Comparison of ENCODE assay signal across 21 cellular contexts in the genomic region with DNA sequence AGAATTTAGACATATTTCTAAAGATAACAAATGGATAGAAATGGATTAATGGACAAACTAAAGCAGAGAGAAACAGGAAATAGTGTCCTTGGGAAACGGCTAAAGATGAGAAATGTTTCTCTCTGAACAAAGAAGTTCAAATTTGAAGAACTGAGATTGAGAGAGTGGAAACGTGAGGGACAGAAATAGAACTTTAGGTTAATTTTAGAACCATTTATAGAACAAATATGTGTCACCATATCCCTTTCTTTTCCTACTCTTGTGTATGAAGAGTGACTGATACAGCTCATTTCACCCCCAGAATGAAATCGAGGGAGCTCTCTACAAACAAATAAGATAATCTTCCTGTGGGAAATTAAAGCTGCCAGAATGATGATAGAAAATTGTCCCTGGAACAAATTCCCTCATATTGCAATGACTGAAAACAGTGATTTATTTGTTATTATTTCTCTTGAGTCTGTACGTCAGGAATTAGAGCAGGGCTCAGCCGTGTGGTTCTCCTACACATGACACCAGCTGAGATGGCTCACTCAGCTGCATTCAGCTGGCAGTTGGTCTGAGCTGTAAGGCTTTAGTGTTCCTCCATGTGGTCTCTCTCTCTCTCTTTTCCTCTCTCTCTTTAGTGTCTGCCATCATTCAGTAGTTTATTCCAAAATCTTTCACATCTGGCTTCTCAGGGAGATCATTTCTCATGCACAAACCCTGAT. TPM values are rescaled to one million over a fixed set of nuclear protein-coding genes. Genes with fewer than 3 reads are reported as not detected.
DNase-seq lines count a peak whose midpoint lies in the region; ATAC-seq, FAIRE-seq and TF ChIP-seq lines count a peak whose summit lies in the region.
"Had no signal": no experiment of that assay in that cellular context is flagged by ENCODE, and none has a peak within 500 bp of the region (broad histone marks: within the 10 kb centered on the region; RNA-seq: fewer than 3 reads in every experiment).

No MANE protein-coding gene starts in this region.

- no peaks in the 10 kb centered on the region; a peak in 1 of 7 replicates for H3K4me1 ChIP-seq in H1 (replicated peaks in 1 of 4; ENCODE audit: control insufficient read depth in 3 of 4, insufficient read depth in 4 of 4, low read length in 3 of 4)
- H3K4me1 ChIP-seq: psoas muscle, suprapubic skin had no signal

- no peak overlapping the region for H2BK5ac ChIP-seq in H1 (ENCODE audit: low read depth, low read length)

- H3K9me3 ChIP-seq in H1 (ENCODE audit: insufficient read depth in 2 of 2, low read depth in 1 of 2, low read length in 1 of 2) = 0 out of 4 replicates have a peak, but pooled peaks cover 0 to 3% of the 10 kb centered on the region in 2 experiments
- H3K9me3 ChIP-seq: psoas muscle, suprapubic skin had no signal

- no peak for FAIRE-seq in H1 (lab: Jason Lieb, UNC)

- H3K36me3 ChIP-seq in H1 (ENCODE audit: control insufficient read depth in 2 of 4, insufficient read depth in 4 of 4, low read length in 3 of 4) = no peaks in the 10 kb centered on the region
- H3K36me3 ChIP-seq: cardiac muscle cell, suprapubic skin had no signal

- TF ChIP-seq CTCF in H1 (IDR thresholded peaks at IDR 0.05; ENCODE audit: control extremely low read depth in 1 of 3, insufficient read depth in 1 of 3, low read depth in 1 of 3, low read length in 3 of 3) = no peak

- H3K18ac ChIP-seq in H1 (ENCODE audit: extremely low read depth, low read length) = no peak overlapping the region

- H2BK20ac ChIP-seq in H1 (ENCODE audit: low read length) = no peak overlapping the region

- H3K14ac ChIP-seq in H1 (ENCODE audit: insufficient read length) = no peak overlapping the region

- H3K23me2 ChIP-seq in H1 (ENCODE audit: low read depth, low read length) = no peaks in the 10 kb centered on the region

- ATAC-seq in GM18867 (IDR thresholded peaks at IDR 0.05; ENCODE audit: unreplicated experiment) (peak; percentile 52), GM21717 (IDR thresholded peaks at IDR 0.05; ENCODE audit: unreplicated experiment) (peak; percentile 71), HG03095 (IDR thresholded peaks at IDR 0.05; ENCODE audit: unreplicated experiment) (peak; percentile 67)
- ATAC-seq: psoas muscle had no signal

- H2BK120ac ChIP-seq in H1 (replicated peaks; ENCODE audit: low read depth, low read length) = no peak overlapping the region

- no peak overlapping the region for H3K4me2 ChIP-seq in H1 (ENCODE audit: insufficient read depth in 1 of 2, low read depth in 2 of 2, low read length in 2 of 2)
- H3K4me2 ChIP-seq: smooth muscle cell had no signal

- no peaks in the 10 kb centered on the region for H3K79me1 ChIP-seq in H1 (ENCODE audit: low read depth, low read length)

- 92% methylated on average over 5 of the region's 5 CpGs; no CpG with 5 or more reads in 1 of the 2 experiments for WGBS in H1 (ENCODE audit: extremely low coverage in 1 of 2, insufficient coverage in 1 of 2, insufficient read length in 1 of 2, insufficient replicate concordance in 2 of 2, low coverage in 1 of 2, low lambda C conversion rate in 2 of 2, missing lambda C conversion rate in 1 of 2), 2 experiments

- CTCF ChIA-PET in H1 (lab: Charles Lee; ENCODE audit: partially characterized antibody) = no interaction called here

- H4K8ac ChIP-seq in H1 (ENCODE audit: extremely low read depth, insufficient read depth, low read length) = no peak overlapping the region

- H2BK12ac ChIP-seq in H1 (ENCODE audit: low read depth, low read length) = no peak overlapping the region

- no peak for TF ChIP-seq EP300 in H1 (IDR thresholded peaks at IDR 0.05; ENCODE audit: borderline replicate concordance in 1 of 2, low read depth in 2 of 2, low read length in 2 of 2)

- POLR2A ChIA-PET in H1 (lab: Charles Lee; ENCODE audit: partially characterized antibody) = no interaction called here

- no peak overlapping the region for H4K5ac ChIP-seq in H1 (ENCODE audit: insufficient read length, low read depth, low read length)

- no peak overlapping the region for H2AK5ac ChIP-seq in H1 (ENCODE audit: low read depth, low read length)

- no peak overlapping the region for H4K91ac ChIP-seq in H1 (replicated peaks; ENCODE audit: insufficient read length, low read length)

- no peak for TF ChIP-seq POLR2A in H1 (IDR thresholded peaks at IDR 0.05; ENCODE audit: control extremely low read depth in 1 of 2, low read depth in 2 of 2, low read length in 2 of 2)

- H3K4ac ChIP-seq in H1 (replicated peaks; ENCODE audit: insufficient read length, low read depth, low read length) = no peak overlapping the region

- H3K56ac ChIP-seq in H1 (replicated peaks; ENCODE audit: insufficient read length, low read depth, low read length) = no peak overlapping the region

- H3K27me3 ChIP-seq in H1 (replicated peaks in 1 of 4; ENCODE audit: control insufficient read depth in 3 of 4, extremely low read depth in 1 of 4, insufficient read depth in 3 of 4, low read length in 3 of 4) = no peaks in the 10 kb centered on the region
- H3K27me3 ChIP-seq: cardiac muscle cell, suprapubic skin had no signal

- no peak overlapping the region for H3K4me3 ChIP-seq in H1 (ENCODE audit: extremely low read depth in 1 of 4, insufficient read depth in 2 of 4, low read depth in 3 of 4, low read length in 4 of 4)
- H3K4me3 ChIP-seq: cardiac muscle cell, psoas muscle, smooth muscle cell, suprapubic skin had no signal

- no peak overlapping the region for H3K9ac ChIP-seq in H1 (replicated peaks in 1 of 4; ENCODE audit: extremely low read depth in 1 of 4, low read depth in 3 of 4, low read length in 3 of 4)

- H3K23ac ChIP-seq in H1 (ENCODE audit: insufficient read length) = no peak overlapping the region

- no peak for DNase-seq in H1 (ENCODE audit: low read depth in 1 of 2, low spot score in 2 of 2)
- DNase-seq in activated T-cell treated with anti-CD3 and anti-CD28 coated beads, Interleukin-2, amount 50 U/mL, for 1 hour = no peak
- no peak for DNase-seq in NCI-H146 treated with DMSO at 0.1 percent for 48 hours (lab: John Stamatoyannopoulos, UW; ENCODE audit: unreplicated experiment)
- no peak for DNase-seq in NCI-H226
- DNase-seq in AG08395 (ENCODE audit: low spot score) = no peak
- DNase-seq: activated CD4-positive, alpha-beta T cell treated with anti-CD3 and anti-CD28 coated beads for 4 hours; activated CD8-positive, alpha-beta memory T cell treated with anti-CD3 and anti-CD28 coated beads, Interleukin-2, amount 50 U/mL, for 4 hours; activated effector memory CD4-positive, alpha-beta T cell treated with anti-CD3 and anti-CD28 coated beads, Interleukin-2, amount 50 U/mL, for 16 hours; COR-L47; erythroblast; NCI-H1417; psoas muscle; RPMI8226 had no signal

- no peaks in the 10 kb centered on the region for H4K20me1 ChIP-seq in H1 (replicated peaks in 1 of 2; ENCODE audit: control insufficient read depth in 1 of 2, insufficient read depth in 2 of 2, low read length in 2 of 2)

- no peak overlapping the region for H3K27ac ChIP-seq in H1 (ENCODE audit: low read depth, low read length)
- H3K27ac ChIP-seq: cardiac muscle cell, psoas muscle, suprapubic skin had no signal

- no peak for TF ChIP-seq RAD21 in H1 (IDR thresholded peaks at IDR 0.05 in 1 of 2, conservative IDR thresholded peaks at IDR 0.05 in 1 of 2; ENCODE audit: low read depth in 2 of 2, low read length in 2 of 2)

- no peak overlapping the region for H2BK15ac ChIP-seq in H1 (ENCODE audit: low read length)

- peak overlapping the region; percentile 70; the same call in 1 of the 2 replicates for H2AFZ ChIP-seq in H1 (ENCODE audit: low read length)

- H3K79me2 ChIP-seq in H1 (ENCODE audit: control insufficient read depth in 1 of 2, insufficient read depth in 2 of 2, low read length in 2 of 2) = no peaks in the 10 kb centered on the region

TF ChIP-seq in H1, 55 proteins besides CTCF, POLR2A, EP300 and RAD21:
- TF ChIP-seq MAFK (IDR thresholded peaks at IDR 0.05; ENCODE audit: low read depth, low read length) (no peak), EZH2 (IDR thresholded peaks at IDR 0.05; ENCODE audit: low read depth, low read length, severe bottlenecking) (no peak), SP4 (IDR thresholded peaks at IDR 0.05; ENCODE audit: low read length) (no peak), RNF2 (IDR thresholded peaks at IDR 0.05; ENCODE audit: borderline replicate concordance, low read depth, low read length, missing control alignments, poor library complexity, severe bottlenecking) (no peak), ASH2L (IDR thresholded peaks at IDR 0.05; ENCODE audit: low read length) (no peak), CREB1 (IDR thresholded peaks at IDR 0.05) (no peak)
- TF ChIP-seq, protein P1, sequence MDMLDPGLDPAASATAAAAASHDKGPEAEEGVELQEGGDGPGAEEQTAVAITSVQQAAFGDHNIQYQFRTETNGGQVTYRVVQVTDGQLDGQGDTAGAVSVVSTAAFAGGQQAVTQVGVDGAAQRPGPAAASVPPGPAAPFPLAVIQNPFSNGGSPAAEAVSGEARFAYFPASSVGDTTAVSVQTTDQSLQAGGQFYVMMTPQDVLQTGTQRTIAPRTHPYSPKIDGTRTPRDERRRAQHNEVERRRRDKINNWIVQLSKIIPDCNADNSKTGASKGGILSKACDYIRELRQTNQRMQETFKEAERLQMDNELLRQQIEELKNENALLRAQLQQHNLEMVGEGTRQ (IDR thresholded peaks at IDR 0.05; ENCODE audit: low read length) = no peak
- TF ChIP-seq, protein P2, sequence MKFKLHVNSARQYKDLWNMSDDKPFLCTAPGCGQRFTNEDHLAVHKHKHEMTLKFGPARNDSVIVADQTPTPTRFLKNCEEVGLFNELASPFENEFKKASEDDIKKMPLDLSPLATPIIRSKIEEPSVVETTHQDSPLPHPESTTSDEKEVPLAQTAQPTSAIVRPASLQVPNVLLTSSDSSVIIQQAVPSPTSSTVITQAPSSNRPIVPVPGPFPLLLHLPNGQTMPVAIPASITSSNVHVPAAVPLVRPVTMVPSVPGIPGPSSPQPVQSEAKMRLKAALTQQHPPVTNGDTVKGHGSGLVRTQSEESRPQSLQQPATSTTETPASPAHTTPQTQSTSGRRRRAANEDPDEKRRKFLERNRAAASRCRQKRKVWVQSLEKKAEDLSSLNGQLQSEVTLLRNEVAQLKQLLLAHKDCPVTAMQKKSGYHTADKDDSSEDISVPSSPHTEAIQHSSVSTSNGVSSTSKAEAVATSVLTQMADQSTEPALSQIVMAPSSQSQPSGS (IDR thresholded peaks at IDR 0.05; ENCODE audit: low read length) = no peak

RNA-seq across cellular contexts. Expression of a gene that starts 46.6 kb away (rescaled TPM):
- total RNA-seq in H1 (2021; fragmentation: NEBNext Ultra II Directional; extraction: Animal tissue kit (Norgen Biotek cat#: 25700)) = not detected in 2 replicates
- polyA plus RNA-seq in H1 (2011; rRNA removed) = not detected in 2 replicates
- polyA plus RNA-seq in H1 (2011; cell fraction: cytosol; rRNA removed) = not detected
- not detected for polyA plus RNA-seq in H1 (2011; cell fraction: nucleus; rRNA removed)
- not detected in 4 replicates for polyA plus RNA-seq in H1 (2012, experiment 1 of 2)
- not detected for polyA plus RNA-seq in H1 (2012, experiment 2 of 2)
- polyA plus RNA-seq in H1 (2013, experiment 1 of 2) = not detected
- 0.11 TPM for polyA plus RNA-seq in H1 (2013, experiment 2 of 2)
- not detected in 2 replicates for polyA minus RNA-seq in H1 (2011; rRNA and poly(A)+ RNA removed)
- not detected for polyA minus RNA-seq in H1 (2011; cell fraction: cytosol; rRNA and poly(A)+ RNA removed)
- polyA minus RNA-seq in H1 (2011; cell fraction: nucleus; rRNA and poly(A)+ RNA removed) = not detected
- total RNA-seq: cardiac muscle cell, Daoy, dermis microvascular lymphatic vessel endothelial cell, smooth muscle cell, suprapubic skin had no signal
- polyA plus RNA-seq: smooth muscle cell had no signal
